Comparison of ENCODE assay signal across 8 cellular contexts in genomic region chr2:157492189-157492773, GRCh38. TPM values are rescaled to one million over a fixed set of nuclear protein-coding genes. Genes with fewer than 3 reads are reported as not detected.
A peak's percentile ranks its signal among the peaks of the same experiment; 100 is the strongest.
DNase-seq lines count a peak whose midpoint lies in the region; ATAC-seq, FAIRE-seq and TF ChIP-seq lines count a peak whose summit lies in the region.

No MANE protein-coding gene starts in this region.

- no peak overlapping the region for H3K4me2 ChIP-seq in HepG2 (ENCODE audit: low read depth, low read length)

- no peak for TF ChIP-seq EP300 in HepG2 (IDR thresholded peaks at IDR 0.05; ENCODE audit: low read depth in 2 of 2, low read length in 2 of 2)
- TF ChIP-seq EP300 in HepG2 (CRISPR knock-in tag; IDR thresholded peaks at IDR 0.05; ENCODE audit: borderline replicate concordance) = no peak

- ATAC-seq in GM18907 (IDR thresholded peaks at IDR 0.05; ENCODE audit: unreplicated experiment) (peak; percentile 97), HG03095 (IDR thresholded peaks at IDR 0.05; ENCODE audit: unreplicated experiment) (peak; percentile 99), HepG2 (peak; percentile 99)
- ATAC-seq in activated CD4-positive, alpha-beta T cell treated with anti-CD3 and anti-CD28 coated beads for 36 hours = peak; percentile 90

- H2AFZ ChIP-seq in HepG2 (ENCODE audit: low read length) = no peak overlapping the region

- H3K27me3 ChIP-seq in BJ (ENCODE audit: control insufficient read depth, insufficient read depth, low read length) (no peaks in the 10 kb centered on the region; the same call in 1 of the 2 replicates), HepG2 (ENCODE audit: control insufficient read depth in 1 of 2, insufficient read depth in 2 of 2, low read length in 2 of 2) (no peaks in the 10 kb centered on the region)

- H3K9me3 ChIP-seq in HepG2 (ENCODE audit: low read length) = no peaks in the 10 kb centered on the region

- TF ChIP-seq RAD21 in HepG2 (CRISPR knock-in tag; IDR thresholded peaks at IDR 0.05) = peak; percentile 73

- no peaks in the 10 kb centered on the region for H3K9me3 Mint-ChIP-seq in activated CD4-positive, alpha-beta T cell treated with anti-CD3 and anti-CD28 coated beads for 36 hours (ENCODE audit: low read depth)
- no peaks in the 10 kb centered on the region for H3K9me3 Mint-ChIP-seq in chondrocyte (ENCODE audit: low read depth)

- peak; percentile 98 for FAIRE-seq in HepG2 (lab: Jason Lieb, UNC)

- POLR2A ChIA-PET in BJ (lab: Charles Lee) = no interaction called here
- POLR2A ChIA-PET in activated CD4-positive, alpha-beta T cell treated with anti-CD3 and anti-CD28 coated beads for 36 hours (lab: Charles Lee) = interaction anchor here (0.7 to 1.5 kb wide), 4 partner anchors 29 to 52 kb away, joined by 3 to 8 read pairs (median 3); no protein-coding TSS in a partner anchor
- POLR2A ChIA-PET in HepG2 (lab: Yijun Ruan, JAX) = no interaction called here

- H4K20me1 ChIP-seq in HepG2 (ENCODE audit: insufficient read depth, low read length) = no peaks in the 10 kb centered on the region

- H3K27me3 Mint-ChIP-seq in activated CD4-positive, alpha-beta T cell treated with anti-CD3 and anti-CD28 coated beads for 36 hours = no peaks in the 10 kb centered on the region
- peaks cover 10% of the 10 kb centered on the region for H3K27me3 Mint-ChIP-seq in chondrocyte (ENCODE audit: low read depth)

- H3K4me3 Mint-ChIP-seq in activated CD4-positive, alpha-beta T cell treated with anti-CD3 and anti-CD28 coated beads for 36 hours = no peak overlapping the region
- no peak overlapping the region for H3K4me3 Mint-ChIP-seq in chondrocyte (ENCODE audit: unreplicated experiment)

- DNase-seq in BJ (ENCODE audit: low read depth) (peak; percentile 6), NCI-H2227 (lab: John Stamatoyannopoulos, UW; ENCODE audit: unreplicated experiment) (peak; percentile 84), chondrocyte (ENCODE audit: low spot score) (no peak), HepG2 (ENCODE audit: low spot score) (peak; percentile 56)
- peak; percentile 84 for DNase-seq in activated CD4-positive, alpha-beta T cell treated with anti-CD3 and anti-CD28 coated beads for 36 hours
- peak; percentile 41 to 62 (median 55) for DNase-seq in stimulated activated CD4-positive, alpha-beta T cell treated with anti-CD3 and anti-CD28 coated beads, TNF-alpha, amount 100 ng/mL, for 48 hours (ENCODE audit: low read depth in 3 of 3)

- intact Hi-C loops in activated CD4-positive, alpha-beta T cell treated with anti-CD3 and anti-CD28 coated beads for 36 hours (cut with DNase I, micrococcal nuclease) = loop anchor here (1.0 to 10.0 kb wide), 11 partner anchors 105 to 1263 kb away; partner anchors contain the start of genes ACVR1C (in 2 of the 2), CCDC148 (in 1 of the 2), ERMN (in 1 of the 2) and PKP4 (in 1 of the 2)
- intact Hi-C loops in HepG2 (cut with micrococcal nuclease; ENCODE audit: unreplicated experiment) = loop anchor here (1.0 kb wide), 2 partner anchors 105 to 518 kb away; no protein-coding TSS in a partner anchor

- no peak overlapping the region for H3K4me3 ChIP-seq in BJ (ENCODE audit: low read depth, low read length)
- no peak overlapping the region for H3K4me3 ChIP-seq in HepG2 (replicated peaks in 1 of 3; ENCODE audit: insufficient read depth in 1 of 3, low read depth in 2 of 3, low read length in 3 of 3)

- TF ChIP-seq POLR2A in HepG2 (IDR thresholded peaks at IDR 0.05; ENCODE audit: insufficient read depth in 1 of 2, low read depth in 2 of 2, low read length in 2 of 2) = no peak

- H3K27ac ChIP-seq in HepG2 (ENCODE audit: extremely low read length, insufficient read depth, low read length) = no peak overlapping the region

- in situ Hi-C loops in HepG2 (cut with HindIII; ENCODE audit: extremely low pct_ligation_motif_present, low pct_unique_long_range_greater_than_20kb) = loop anchor here (5.0 to 25.0 kb wide), 2 partner anchors 270 to 515 kb away; no protein-coding TSS in a partner anchor

- CTCF ChIA-PET in BJ (lab: Yijun Ruan, JAX) = interaction anchor here (0.6 to 1.3 kb wide), 13 partner anchors 9 to 1329 kb away, joined by 3 to 9 read pairs (median 3); no protein-coding TSS in a partner anchor
- CTCF ChIA-PET in activated CD4-positive, alpha-beta T cell treated with anti-CD3 and anti-CD28 coated beads for 36 hours (lab: Charles Lee) = interaction anchor here (0.6 to 5.2 kb wide), 41 partner anchors 10 to 532 kb away, joined by 3 to 44 read pairs (median 4); partner anchors contain the start of gene ERMN
- CTCF ChIA-PET in HepG2 (lab: Yijun Ruan, JAX; ENCODE audit: low intra/inter-chr PET ratio, low total read pairs) = interaction anchor here (1.2 to 2.0 kb wide), 2 partner anchors 101 to 518 kb away, joined by 4 to 31 read pairs; no protein-coding TSS in a partner anchor

- H3K27ac Mint-ChIP-seq in activated CD4-positive, alpha-beta T cell treated with anti-CD3 and anti-CD28 coated beads for 36 hours = no peak overlapping the region
- no peak overlapping the region for H3K27ac Mint-ChIP-seq in chondrocyte (ENCODE audit: unreplicated experiment)

- H3K9ac ChIP-seq in HepG2 (ENCODE audit: insufficient read depth, low read depth, low read length) = no peak overlapping the region

- H3K4me1 Mint-ChIP-seq in activated CD4-positive, alpha-beta T cell treated with anti-CD3 and anti-CD28 coated beads for 36 hours = peaks cover 68% of the 10 kb centered on the region
- peaks cover 25% of the 10 kb centered on the region for H3K4me1 Mint-ChIP-seq in chondrocyte (ENCODE audit: low read depth)

- BruUV-seq in HepG2 (replicated peaks; lab: Mats Ljungman, UMichigan) = no TSS peak

- TF ChIP-seq CTCF in BJ (IDR thresholded peaks at IDR 0.05; ENCODE audit: insufficient read depth, low read depth, low read length) (peak; percentile 83), chondrocyte (IDR thresholded peaks at IDR 0.05) (peak; percentile 87), HepG2 (CRISPR knock-in tag; IDR thresholded peaks at IDR 0.05) (peak; percentile 88)

- WGBS in HepG2 (ENCODE audit: low lambda C conversion rate) = under 1% methylated on average over 5 of the region's 5 CpGs

- no peaks in the 10 kb centered on the region for H3K4me1 ChIP-seq in HepG2 (ENCODE audit: insufficient read depth, low read length)

- no peaks in the 10 kb centered on the region for H3K36me3 Mint-ChIP-seq in activated CD4-positive, alpha-beta T cell treated with anti-CD3 and anti-CD28 coated beads for 36 hours (ENCODE audit: low read depth)
- no peaks in the 10 kb centered on the region for H3K36me3 Mint-ChIP-seq in chondrocyte (ENCODE audit: low read depth)

- H3K36me3 ChIP-seq in BJ (ENCODE audit: control insufficient read depth, insufficient read depth, low read length) (no peaks in the 10 kb centered on the region), HepG2 (replicated peaks in 1 of 2; ENCODE audit: control insufficient read depth in 1 of 2, insufficient read depth in 2 of 2, low read length in 2 of 2) (no peaks in the 10 kb centered on the region)

- H3K79me2 ChIP-seq in HepG2 (ENCODE audit: insufficient read depth, low read length) = no peaks in the 10 kb centered on the region

TF ChIP-seq in HepG2, 621 proteins besides CTCF, POLR2A, EP300 and RAD21 (continues in another document):
- TF ChIP-seq RARG (CRISPR knock-in tag; IDR thresholded peaks at IDR 0.05; ENCODE audit: low read depth) (no peak), BHLHE40 (IDR thresholded peaks at IDR 0.05; ENCODE audit: low read length) (no peak), KDM4B (CRISPR knock-in tag; IDR thresholded peaks at IDR 0.05) (no peak), KAT2B (IDR thresholded peaks at IDR 0.05; ENCODE audit: borderline replicate concordance, low read depth, low read length) (no peak), GTF3A (CRISPR knock-in tag; conservative IDR thresholded peaks at IDR 0.05) (no peak), ZFY (CRISPR knock-in tag; IDR thresholded peaks at IDR 0.05) (no peak), RXRB (CRISPR knock-in tag; IDR thresholded peaks at IDR 0.05; ENCODE audit: borderline replicate concordance) (peak; percentile 26; the same call in 1 of the 2 replicates), REPIN1 (CRISPR knock-in tag; IDR thresholded peaks at IDR 0.05; ENCODE audit: borderline replicate concordance, low read depth) (no peak), SOX6 (IDR thresholded peaks at IDR 0.05) (no peak), SOX6 (CRISPR knock-in tag; IDR thresholded peaks at IDR 0.05) (0 out of 2 replicates have a peak, but pooled peaks have one; percentile 14), SAP130 (CRISPR knock-in tag; IDR thresholded peaks at IDR 0.05; ENCODE audit: low read depth) (no peak)

RNA-seq across cellular contexts. Expression of gene CYTIP, which starts 48.4 kb away (rescaled TPM):
- polyA plus RNA-seq in BJ (2011; rRNA removed) (not detected in 2 replicates), HepG2 (2011; rRNA removed) (not detected in 2 replicates)
- polyA minus RNA-seq in BJ (2011; rRNA and poly(A)+ RNA removed) = not detected in 2 replicates
- 100 to 1,000 TPM; 470 to 536 TPM for total RNA-seq in activated CD4-positive, alpha-beta T cell treated with anti-CD3 and anti-CD28 coated beads for 36 hours
- total RNA-seq in chondrocyte (0.27 to 0.85 TPM in 2 of 3 replicates, not detected in the other), HepG2 (2016; rRNA removed; fragmentation: Illumina TruSeq; extraction: Trizol) (not detected in 2 replicates)
- total RNA-seq in HepG2 (2016; cell fraction: cytosol; rRNA removed; fragmentation: Illumina TruSeq; extraction: Trizol; ENCODE audit: low read depth) = not detected in 2 replicates
- not detected in 2 replicates for total RNA-seq in HepG2 (2016; cell fraction: insoluble cytoplasmic fraction; rRNA removed; fragmentation: Illumina TruSeq; extraction: Trizol)
- not detected in 2 replicates for total RNA-seq in HepG2 (2016; cell fraction: membrane; rRNA removed; fragmentation: Illumina TruSeq; extraction: Trizol)
- not detected in 2 replicates for total RNA-seq in HepG2 (2016; cell fraction: nucleus; rRNA removed; fragmentation: Illumina TruSeq; extraction: Trizol)
- polyA plus RNA-seq in HepG2 (2011; cell fraction: cytosol; rRNA removed) = 0.03 TPM in 1 of 2 replicates, not detected in the other
- not detected in 2 replicates for polyA plus RNA-seq in HepG2 (2011; cell fraction: nucleus; rRNA removed)
- not detected in 2 replicates for polyA plus RNA-seq in HepG2 (2012)
- not detected in 2 replicates for polyA plus RNA-seq in HepG2 (2016; cell fraction: cytosol; fragmentation: Illumina TruSeq; extraction: Trizol; ENCODE audit: low read depth)
- polyA plus RNA-seq in HepG2 (2016; cell fraction: insoluble cytoplasmic fraction; fragmentation: Illumina TruSeq; extraction: Trizol; ENCODE audit: low read depth) = not detected in 2 replicates
- polyA plus RNA-seq in HepG2 (2016; cell fraction: membrane; fragmentation: Illumina TruSeq; extraction: Trizol; ENCODE audit: low read depth) = not detected in 2 replicates
- polyA plus RNA-seq in HepG2 (2016; cell fraction: nucleus; fragmentation: Illumina TruSeq; extraction: Trizol; ENCODE audit: insufficient read depth, low read depth) = not detected in 2 replicates
- 0.75 TPM in 1 of 2 replicates, not detected in the other for polyA minus RNA-seq in HepG2 (2011; rRNA and poly(A)+ RNA removed; ENCODE audit: low replicate concordance)
- polyA minus RNA-seq in HepG2 (2011; cell fraction: cytosol; rRNA and poly(A)+ RNA removed) = not detected in 2 replicates
- polyA minus RNA-seq in HepG2 (2011; cell fraction: nucleus; rRNA and poly(A)+ RNA removed) = not detected in 2 replicates

Comparison
In these comparisons a context has a peak if more than half of its experiments do, and no peak if none do; other contexts are left out.
1. RNA of gene CYTIP, which starts 48.4 kb away (total RNA-seq): 470 to 536 TPM in activated CD4-positive, alpha-beta T cell treated with anti-CD3 and anti-CD28 coated beads for 36 hours; 0.27 to 0.85 TPM in chondrocyte and not detected in HepG2; every median in the first group is over 100 times any median in the second.
2. Peak in every context shown above with its lines, with median percentiles within 50 percentile points of each other: CTCF ChIP-seq and ATAC-seq.